1 cellular context compared by ENCODE assay signal in genomic region chr16:80540516-80541305, GRCh38.
TF ChIP-seq lines count a peak whose summit lies in the region.

Gene DYNLRB2, plus strand, starts transcription at chr16:80540993. Its CDS starts 84 bp downstream, at chr16:80541077.

TF ChIP-seq in GM12878, 131 proteins besides CTCF, POLR2A, EP300 and RAD21 (continued from another document and continues in another):
- TF ChIP-seq NKRF (conservative IDR thresholded peaks at IDR 0.05) (0 out of 2 replicates have a peak, but pooled peaks have one; percentile 52), FOXM1 (IDR thresholded peaks at IDR 0.05; ENCODE audit: low read depth, low read length) (peak; percentile 40; the same call in 1 of the 2 replicates), TARDBP (IDR thresholded peaks at IDR 0.05; ENCODE audit: borderline replicate concordance) (no peak), TBL1XR1 (IDR thresholded peaks at IDR 0.05; ENCODE audit: low read depth, low read length) (peak; percentile 54; the same call in 1 of the 2 replicates), RELA (IDR thresholded peaks at IDR 0.05; ENCODE audit: borderline replicate concordance, partially characterized antibody) (no peak), JUND (IDR thresholded peaks at IDR 0.05; ENCODE audit: low read depth, low read length) (no peak), EZH2 (IDR thresholded peaks at IDR 0.05; ENCODE audit: borderline replicate concordance, control insufficient read depth, low read depth, low read length) (no peak), RFX5 (IDR thresholded peaks at IDR 0.05; ENCODE audit: low read depth, low read length) (no peak), MEF2B (IDR thresholded peaks at IDR 0.05; ENCODE audit: partially characterized antibody, poor library complexity, severe bottlenecking) (peak; percentile 34), NR2C2 (IDR thresholded peaks at IDR 0.05; ENCODE audit: borderline replicate concordance, control insufficient read depth, insufficient read length, low read depth) (no peak), USF1 (IDR thresholded peaks at IDR 0.05; ENCODE audit: borderline replicate concordance, extremely low read length, insufficient read depth, low read depth, low read length) (no peak), IRF5 (IDR thresholded peaks at IDR 0.05; ENCODE audit: borderline replicate concordance) (no peak), CREM (IDR thresholded peaks at IDR 0.05; ENCODE audit: low read depth) (no peak), RCOR1 (conservative IDR thresholded peaks at IDR 0.05; ENCODE audit: low read depth, low read length) (no peak), ZSCAN29 (IDR thresholded peaks at IDR 0.05) (no peak), IRF4 (IDR thresholded peaks at IDR 0.05; ENCODE audit: low read depth, low read length) (no peak), PKNOX1 (IDR thresholded peaks at IDR 0.05) (no peak), ATF3 (IDR thresholded peaks at IDR 0.05; ENCODE audit: borderline replicate concordance, extremely low read depth, low read depth, low read length) (no peak), SREBF2 (IDR thresholded peaks at IDR 0.05; ENCODE audit: low read length) (no peak), ZNF622 (IDR thresholded peaks at IDR 0.05) (no peak), CEBPZ (IDR thresholded peaks at IDR 0.05; ENCODE audit: low read depth, low read length) (no peak), KAT2A (conservative IDR thresholded peaks at IDR 0.05; ENCODE audit: control insufficient read depth, low read depth, low read length) (no peak), MLLT1 (IDR thresholded peaks at IDR 0.05) (no peak), MYB (IDR thresholded peaks at IDR 0.05; ENCODE audit: borderline replicate concordance, low read depth, low read length) (no peak), TCF3 (IDR thresholded peaks at IDR 0.05; ENCODE audit: borderline replicate concordance, insufficient read depth, low read depth, low read length) (no peak), REST (IDR thresholded peaks at IDR 0.05; ENCODE audit: low read depth, low read length) (no peak), HDAC2 (IDR thresholded peaks at IDR 0.05) (no peak), RBBP5 (conservative IDR thresholded peaks at IDR 0.05) (no peak), USF2 (IDR thresholded peaks at IDR 0.05; ENCODE audit: borderline replicate concordance, low read depth, low read length) (no peak), PAX8 (IDR thresholded peaks at IDR 0.05) (no peak), MAX (IDR thresholded peaks at IDR 0.05; ENCODE audit: low read depth, low read length) (no peak; the same call in 1 of the 2 replicates), PAX5 (IDR thresholded peaks at IDR 0.05; ENCODE audit: borderline replicate concordance, low read depth, low read length) (no peak), ZNF217 (IDR thresholded peaks at IDR 0.05) (no peak), SRF (IDR thresholded peaks at IDR 0.05; ENCODE audit: low read depth in 2 of 2, low read length in 2 of 2) (0 out of 4 replicates have a peak, but pooled peaks of 1 of the 2 experiments have one; percentile 22), HDAC6 (IDR thresholded peaks at IDR 0.05; ENCODE audit: unreplicated experiment) (no peak), ATF2 (IDR thresholded peaks at IDR 0.05; ENCODE audit: low read length) (no peak), E2F4 (IDR thresholded peaks at IDR 0.05; ENCODE audit: low read depth, low read length) (no peak), GABPA (IDR thresholded peaks at IDR 0.05; ENCODE audit: low read depth) (peak; percentile 81), MTA3 (IDR thresholded peaks at IDR 0.05; ENCODE audit: borderline replicate concordance, low read length) (no peak; the same call in 1 of the 2 replicates), ETV6 (conservative IDR thresholded peaks at IDR 0.05 in 1 of 2, IDR thresholded peaks at IDR 0.05 in 1 of 2; ENCODE audit: borderline replicate concordance in 1 of 2, low read depth in 1 of 2) (no peak; a peak in 1 of 4 replicates), SPI1 (IDR thresholded peaks at IDR 0.05; ENCODE audit: borderline replicate concordance, insufficient read depth, low read depth, low read length) (peak; percentile 82; the same call in 1 of the 2 replicates), SMAD1 (IDR thresholded peaks at IDR 0.05; ENCODE audit: low read depth, partially characterized antibody) (no peak), WRNIP1 (IDR thresholded peaks at IDR 0.05; ENCODE audit: borderline replicate concordance, low read depth, low read length) (no peak)
